Comparison of ENCODE assay signal across 18 cellular contexts in the genomic region with DNA sequence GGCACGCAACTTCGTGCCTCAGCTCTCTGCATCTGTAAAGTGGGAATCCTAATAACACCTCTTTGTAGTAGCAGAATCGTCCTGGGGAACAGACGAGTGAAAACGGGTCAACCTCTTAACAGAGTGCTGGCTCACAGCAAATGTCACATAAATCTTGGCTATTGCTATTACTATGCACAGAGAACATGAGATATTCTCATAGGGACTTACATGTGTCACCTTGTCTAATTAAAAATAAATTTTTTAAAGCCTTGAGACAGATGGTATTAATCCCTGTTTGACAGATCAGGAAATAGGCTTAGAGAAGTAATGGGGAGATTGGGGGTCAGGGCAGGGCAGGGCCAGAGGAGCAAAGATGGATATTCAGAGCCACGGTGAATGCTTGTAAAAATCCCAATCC.
DNase-seq lines count a peak whose midpoint lies in the region; ATAC-seq, FAIRE-seq and TF ChIP-seq lines count a peak whose summit lies in the region.
"Had no signal": no experiment of that assay in that cellular context is flagged by ENCODE, and none has a peak within 500 bp of the region (broad histone marks: within the 10 kb centered on the region; RNA-seq: fewer than 3 reads in every experiment).

No MANE protein-coding gene starts in this region.

- H3K27ac ChIP-seq in WERI-Rb-1 (no peak overlapping the region), RWPE1 (no peak overlapping the region)
- H3K27ac ChIP-seq: GM23248 had no signal

- no peaks in the 10 kb centered on the region for H3K36me3 ChIP-seq in WERI-Rb-1

- no peak overlapping the region for H3K4me3 Mint-ChIP-seq in stimulated activated naive CD8-positive, alpha-beta T cell treated with anti-CD3 and anti-CD28 coated beads, Interleukin-15, amount 100 ng/mL, for 72 hours
- H3K4me3 Mint-ChIP-seq: CD14-positive monocyte; CD4-positive, alpha-beta T cell; CD8-positive, alpha-beta memory T cell had no signal

- no peak overlapping the region for H3K27ac Mint-ChIP-seq in stimulated activated naive CD8-positive, alpha-beta T cell treated with anti-CD3 and anti-CD28 coated beads, Interleukin-15, amount 100 ng/mL, for 72 hours
- H3K27ac Mint-ChIP-seq: CD14-positive monocyte; CD4-positive, alpha-beta T cell; CD8-positive, alpha-beta memory T cell had no signal

- no peaks in the 10 kb centered on the region for H3K9me3 Mint-ChIP-seq in stimulated activated naive CD8-positive, alpha-beta T cell treated with anti-CD3 and anti-CD28 coated beads, Interleukin-15, amount 100 ng/mL, for 72 hours
- H3K9me3 Mint-ChIP-seq: CD4-positive, alpha-beta T cell; CD8-positive, alpha-beta memory T cell had no signal

- no peaks in the 10 kb centered on the region for H3K27me3 Mint-ChIP-seq in stimulated activated naive CD8-positive, alpha-beta T cell treated with anti-CD3 and anti-CD28 coated beads, Interleukin-15, amount 100 ng/mL, for 72 hours
- H3K27me3 Mint-ChIP-seq: CD4-positive, alpha-beta T cell had no signal

- FAIRE-seq in D721Med (lab: Jason Lieb, UNC) = no peak
- FAIRE-seq: GM12892, H1 had no signal

- no peak overlapping the region for H3K4me3 ChIP-seq in WERI-Rb-1 (ENCODE audit: low read depth, low read length)
- H3K4me3 ChIP-seq: GM23248 had no signal

- H3K27me3 ChIP-seq in WERI-Rb-1 (ENCODE audit: insufficient read depth, low read depth, severe bottlenecking) = no peaks in the 10 kb centered on the region

- POLR2A ChIA-PET in RWPE1 (lab: Yijun Ruan, JAX; ENCODE audit: low non-redundant PET) = no interaction called here

- DNase-seq in D721Med (ENCODE audit: insufficient read length, low spot score) = peak; percentile 67
- DNase-seq in NCI-H524 treated with DMSO at 0.1 percent for 48 hours (lab: John Stamatoyannopoulos, UW) = peak; percentile 35
- peak; percentile 69 for DNase-seq in WERI-Rb-1
- no peak for DNase-seq in RWPE1 (ENCODE audit: low spot score)
- no peak for DNase-seq in GM19240 (ENCODE audit: insufficient read length, low spot score)
- DNase-seq in stimulated activated naive CD8-positive, alpha-beta T cell treated with anti-CD3 and anti-CD28 coated beads, Interleukin-15, amount 100 ng/mL, for 72 hours = no peak
- no peak for DNase-seq in NCI-H1092 treated with DMSO at 0.1 percent for 48 hours (lab: John Stamatoyannopoulos, UW)
- DNase-seq: CD4-positive, alpha-beta T cell; CD8-positive, alpha-beta memory T cell; DMS53; DMS79 treated with DMSO at 0.1 percent for 48 hours; GF-D8; GM23248; H7; HCEC 1CT had no signal

- TF ChIP-seq CTCF in D721Med (IDR thresholded peaks at IDR 0.05; ENCODE audit: insufficient read depth, missing control alignments) = no peak
- no peak for TF ChIP-seq CTCF in WERI-Rb-1 (IDR thresholded peaks at IDR 0.05; ENCODE audit: low read depth, low read length)
- TF ChIP-seq CTCF in RWPE1 (conservative IDR thresholded peaks at IDR 0.05; ENCODE audit: low read depth) = no peak

- no peaks in the 10 kb centered on the region for H3K4me1 Mint-ChIP-seq in stimulated activated naive CD8-positive, alpha-beta T cell treated with anti-CD3 and anti-CD28 coated beads, Interleukin-15, amount 100 ng/mL, for 72 hours
- H3K4me1 Mint-ChIP-seq: CD14-positive monocyte; CD8-positive, alpha-beta memory T cell had no signal

- CTCF ChIA-PET in RWPE1 (lab: Yijun Ruan, JAX) = no interaction called here

- H3K9me3 ChIP-seq in WERI-Rb-1 (ENCODE audit: severe bottlenecking) = no peaks in the 10 kb centered on the region

- ATAC-seq in stimulated activated naive CD8-positive, alpha-beta T cell treated with anti-CD3 and anti-CD28 coated beads, Interleukin-15, amount 100 ng/mL, for 72 hours = no peak

Comparison
In these comparisons a context has a peak if more than half of its experiments do, and no peak if none do; other contexts are left out.
1. DNase-seq: peak in D721Med (single experiment), NCI-H524 treated with DMSO at 0.1 percent for 48 hours (single experiment) and WERI-Rb-1 (single experiment); none in RWPE1 (single experiment), GM19240 (single experiment), stimulated activated naive CD8-positive, alpha-beta T cell treated with anti-CD3 and anti-CD28 coated beads, Interleukin-15, amount 100 ng/mL, for 72 hours (0 of 2) and NCI-H1092 treated with DMSO at 0.1 percent for 48 hours (single experiment).